ENCODE assay signal across 2 cellular contexts in the genomic region with DNA sequence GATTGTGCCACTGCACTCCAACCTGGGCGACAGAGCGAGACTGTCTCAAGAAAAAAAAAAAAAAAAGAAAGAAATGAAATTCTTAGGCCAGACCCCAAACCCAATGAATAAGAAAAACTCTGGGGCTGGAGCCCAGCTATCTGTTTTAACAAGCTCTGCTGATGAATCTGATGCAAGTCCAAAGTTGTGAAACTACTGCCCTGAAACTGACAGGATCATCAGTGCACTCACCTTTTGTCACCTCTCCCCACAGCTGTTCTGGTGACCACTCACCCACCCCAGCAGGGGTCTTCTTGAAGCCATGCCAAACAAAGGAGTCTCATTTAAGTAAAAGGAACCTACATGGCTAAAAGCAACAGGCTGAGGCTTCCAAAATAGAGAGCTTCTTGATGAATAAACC.
TF ChIP-seq lines count a peak whose summit lies in the region.

No MANE protein-coding gene starts in this region.

TF ChIP-seq in GM12878, 131 proteins besides CTCF, POLR2A, EP300 and RAD21 (continued from another document):
- no peak for TF ChIP-seq ZNF592 (IDR thresholded peaks at IDR 0.05)
- TF ChIP-seq RCOR1 (conservative IDR thresholded peaks at IDR 0.05; ENCODE audit: low read depth, low read length) = no peak
- TF ChIP-seq NRF1 (conservative IDR thresholded peaks at IDR 0.05; ENCODE audit: low read depth, low read length) = no peak
- TF ChIP-seq STAT3 (IDR thresholded peaks at IDR 0.05; ENCODE audit: low read depth, low read length) = no peak
- no peak for TF ChIP-seq TCF12 (IDR thresholded peaks at IDR 0.05; ENCODE audit: low read depth, low read length)

TF ChIP-seq in liver, 16 proteins besides CTCF, POLR2A, EP300 and RAD21 (continued from another document):
- no peak for TF ChIP-seq REST (IDR thresholded peaks at IDR 0.05)
- peak; percentile 51 to 53 for TF ChIP-seq HNF4A (conservative IDR thresholded peaks at IDR 0.05)
